ENCODE assay signal across 1 cellular context in genomic region chr5:83724001-83724400, GRCh38.
TF ChIP-seq lines count a peak whose summit lies in the region.

No MANE protein-coding gene starts in this region.

TF ChIP-seq in HepG2, 621 proteins besides CTCF, POLR2A, EP300 and RAD21 (continues in another document):
- TF ChIP-seq ZNF468 (CRISPR knock-in tag; IDR thresholded peaks at IDR 0.05) (no peak), FOXK1 (CRISPR knock-in tag; IDR thresholded peaks at IDR 0.05; ENCODE audit: borderline replicate concordance, low read depth) (peak; percentile 36; the same call in 1 of the 2 replicates), SOX6 (IDR thresholded peaks at IDR 0.05) (no peak), SOX6 (CRISPR knock-in tag; IDR thresholded peaks at IDR 0.05) (peak; percentile 38; the same call in 1 of the 2 replicates), ZBTB20 (CRISPR knock-in tag; IDR thresholded peaks at IDR 0.05; ENCODE audit: borderline replicate concordance, low read depth) (no peak; the same call in 1 of the 2 replicates), GPBP1L1 (CRISPR knock-in tag; IDR thresholded peaks at IDR 0.05) (no peak), ZFP62 (CRISPR knock-in tag; IDR thresholded peaks at IDR 0.05) (no peak), ZNF496 (CRISPR knock-in tag; IDR thresholded peaks at IDR 0.05; ENCODE audit: insufficient replicate concordance) (no peak), ZBTB26 (CRISPR knock-in tag; IDR thresholded peaks at IDR 0.05; ENCODE audit: borderline replicate concordance) (no peak), ZNF605 (CRISPR knock-in tag; IDR thresholded peaks at IDR 0.05) (no peak), ZNF274 (CRISPR knock-in tag; IDR thresholded peaks at IDR 0.05) (no peak), ATF7 (IDR thresholded peaks at IDR 0.05) (no peak), ATF7 (CRISPR knock-in tag; IDR thresholded peaks at IDR 0.05) (no peak), ZNF597 (CRISPR knock-in tag; IDR thresholded peaks at IDR 0.05) (no peak), NR2F6 (IDR thresholded peaks at IDR 0.05) (no peak), NR2F6 (CRISPR knock-in tag; IDR thresholded peaks at IDR 0.05) (no peak), JUNB (CRISPR knock-in tag; IDR thresholded peaks at IDR 0.05; ENCODE audit: borderline replicate concordance) (no peak), ZNF235 (CRISPR knock-in tag; IDR thresholded peaks at IDR 0.05; ENCODE audit: borderline replicate concordance) (no peak), ZSCAN9 (CRISPR knock-in tag; IDR thresholded peaks at IDR 0.05; ENCODE audit: borderline replicate concordance) (no peak), ARID3A (IDR thresholded peaks at IDR 0.05; ENCODE audit: low read depth, low read length) (no peak), ZNF781 (CRISPR knock-in tag; IDR thresholded peaks at IDR 0.05; ENCODE audit: borderline replicate concordance, not compliant biosample characterization) (no peak), MAX (IDR thresholded peaks at IDR 0.05) (peak; percentile 56; the same call in 1 of the 2 replicates), YY1 (IDR thresholded peaks at IDR 0.05; ENCODE audit: insufficient read depth, insufficient replicate concordance, low read depth, low read length) (no peak), TRIM24 (CRISPR knock-in tag; IDR thresholded peaks at IDR 0.05) (no peak), ZFYVE20 (CRISPR knock-in tag; IDR thresholded peaks at IDR 0.05; ENCODE audit: borderline replicate concordance, low read depth) (no peak), TOPORS (CRISPR knock-in tag; IDR thresholded peaks at IDR 0.05) (no peak), SMYD3 (CRISPR knock-in tag; IDR thresholded peaks at IDR 0.05) (no peak), NFYC (CRISPR knock-in tag; IDR thresholded peaks at IDR 0.05) (peak; percentile 72), ZNF776 (CRISPR knock-in tag; IDR thresholded peaks at IDR 0.05) (no peak), HOMEZ (CRISPR knock-in tag; IDR thresholded peaks at IDR 0.05; ENCODE audit: low read depth) (peak; percentile 91; the same call in 1 of the 2 replicates), HOXA5 (CRISPR knock-in tag; IDR thresholded peaks at IDR 0.05) (no peak), ZNF773 (CRISPR knock-in tag; IDR thresholded peaks at IDR 0.05; ENCODE audit: borderline replicate concordance) (no peak), HNF4A (CRISPR knock-in tag; IDR thresholded peaks at IDR 0.05) (peak; percentile 56), GATAD2A (CRISPR knock-in tag; IDR thresholded peaks at IDR 0.05) (0 out of 2 replicates have a peak, but pooled peaks have one; percentile 19), ZEB1 (IDR thresholded peaks at IDR 0.05; ENCODE audit: insufficient replicate concordance, low read depth) (no peak), ZNF710 (CRISPR knock-in tag; IDR thresholded peaks at IDR 0.05; ENCODE audit: borderline replicate concordance) (no peak), GATAD1 (CRISPR knock-in tag; IDR thresholded peaks at IDR 0.05) (no peak), RFX3 (CRISPR knock-in tag; IDR thresholded peaks at IDR 0.05) (no peak), DR1 (CRISPR knock-in tag; IDR thresholded peaks at IDR 0.05) (no peak), KAT8 (CRISPR knock-in tag; IDR thresholded peaks at IDR 0.05) (no peak), KDM5A (IDR thresholded peaks at IDR 0.05; ENCODE audit: borderline replicate concordance, low read length) (no peak), ZFP37 (CRISPR knock-in tag; IDR thresholded peaks at IDR 0.05; ENCODE audit: borderline replicate concordance) (no peak), CEBPG (CRISPR knock-in tag; IDR thresholded peaks at IDR 0.05) (0 out of 2 replicates have a peak, but pooled peaks have one; percentile 20), ZSCAN29 (CRISPR knock-in tag; conservative IDR thresholded peaks at IDR 0.05) (no peak), ZBTB25 (CRISPR knock-in tag; IDR thresholded peaks at IDR 0.05) (no peak)
- TF ChIP-seq, protein P1, sequence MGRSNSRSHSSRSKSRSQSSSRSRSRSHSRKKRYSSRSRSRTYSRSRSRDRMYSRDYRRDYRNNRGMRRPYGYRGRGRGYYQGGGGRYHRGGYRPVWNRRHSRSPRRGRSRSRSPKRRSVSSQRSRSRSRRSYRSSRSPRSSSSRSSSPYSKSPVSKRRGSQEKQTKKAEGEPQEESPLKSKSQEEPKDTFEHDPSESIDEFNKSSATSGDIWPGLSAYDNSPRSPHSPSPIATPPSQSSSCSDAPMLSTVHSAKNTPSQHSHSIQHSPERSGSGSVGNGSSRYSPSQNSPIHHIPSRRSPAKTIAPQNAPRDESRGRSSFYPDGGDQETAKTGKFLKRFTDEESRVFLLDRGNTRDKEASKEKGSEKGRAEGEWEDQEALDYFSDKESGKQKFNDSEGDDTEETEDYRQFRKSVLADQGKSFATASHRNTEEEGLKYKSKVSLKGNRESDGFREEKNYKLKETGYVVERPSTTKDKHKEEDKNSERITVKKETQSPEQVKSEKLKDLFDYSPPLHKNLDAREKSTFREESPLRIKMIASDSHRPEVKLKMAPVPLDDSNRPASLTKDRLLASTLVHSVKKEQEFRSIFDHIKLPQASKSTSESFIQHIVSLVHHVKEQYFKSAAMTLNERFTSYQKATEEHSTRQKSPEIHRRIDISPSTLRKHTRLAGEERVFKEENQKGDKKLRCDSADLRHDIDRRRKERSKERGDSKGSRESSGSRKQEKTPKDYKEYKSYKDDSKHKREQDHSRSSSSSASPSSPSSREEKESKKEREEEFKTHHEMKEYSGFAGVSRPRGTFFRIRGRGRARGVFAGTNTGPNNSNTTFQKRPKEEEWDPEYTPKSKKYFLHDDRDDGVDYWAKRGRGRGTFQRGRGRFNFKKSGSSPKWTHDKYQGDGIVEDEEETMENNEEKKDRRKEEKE (IDR thresholded peaks at IDR 0.05) = no peak
- TF ChIP-seq, protein P2, sequence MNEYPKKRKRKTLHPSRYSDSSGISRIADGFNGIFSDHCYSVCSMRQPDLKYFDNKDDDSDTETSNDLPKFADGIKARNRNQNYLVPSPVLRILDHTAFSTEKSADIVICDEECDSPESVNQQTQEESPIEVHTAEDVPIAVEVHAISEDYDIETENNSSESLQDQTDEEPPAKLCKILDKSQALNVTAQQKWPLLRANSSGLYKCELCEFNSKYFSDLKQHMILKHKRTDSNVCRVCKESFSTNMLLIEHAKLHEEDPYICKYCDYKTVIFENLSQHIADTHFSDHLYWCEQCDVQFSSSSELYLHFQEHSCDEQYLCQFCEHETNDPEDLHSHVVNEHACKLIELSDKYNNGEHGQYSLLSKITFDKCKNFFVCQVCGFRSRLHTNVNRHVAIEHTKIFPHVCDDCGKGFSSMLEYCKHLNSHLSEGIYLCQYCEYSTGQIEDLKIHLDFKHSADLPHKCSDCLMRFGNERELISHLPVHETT (CRISPR knock-in tag; conservative IDR thresholded peaks at IDR 0.05) = no peak
- TF ChIP-seq, protein P3, sequence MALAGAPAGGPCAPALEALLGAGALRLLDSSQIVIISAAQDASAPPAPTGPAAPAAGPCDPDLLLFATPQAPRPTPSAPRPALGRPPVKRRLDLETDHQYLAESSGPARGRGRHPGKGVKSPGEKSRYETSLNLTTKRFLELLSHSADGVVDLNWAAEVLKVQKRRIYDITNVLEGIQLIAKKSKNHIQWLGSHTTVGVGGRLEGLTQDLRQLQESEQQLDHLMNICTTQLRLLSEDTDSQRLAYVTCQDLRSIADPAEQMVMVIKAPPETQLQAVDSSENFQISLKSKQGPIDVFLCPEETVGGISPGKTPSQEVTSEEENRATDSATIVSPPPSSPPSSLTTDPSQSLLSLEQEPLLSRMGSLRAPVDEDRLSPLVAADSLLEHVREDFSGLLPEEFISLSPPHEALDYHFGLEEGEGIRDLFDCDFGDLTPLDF (CRISPR knock-in tag; IDR thresholded peaks at IDR 0.05) = no peak
- TF ChIP-seq, protein P4, sequence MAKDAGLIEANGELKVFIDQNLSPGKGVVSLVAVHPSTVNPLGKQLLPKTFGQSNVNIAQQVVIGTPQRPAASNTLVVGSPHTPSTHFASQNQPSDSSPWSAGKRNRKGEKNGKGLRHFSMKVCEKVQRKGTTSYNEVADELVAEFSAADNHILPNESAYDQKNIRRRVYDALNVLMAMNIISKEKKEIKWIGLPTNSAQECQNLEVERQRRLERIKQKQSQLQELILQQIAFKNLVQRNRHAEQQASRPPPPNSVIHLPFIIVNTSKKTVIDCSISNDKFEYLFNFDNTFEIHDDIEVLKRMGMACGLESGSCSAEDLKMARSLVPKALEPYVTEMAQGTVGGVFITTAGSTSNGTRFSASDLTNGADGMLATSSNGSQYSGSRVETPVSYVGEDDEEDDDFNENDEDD (CRISPR knock-in tag; IDR thresholded peaks at IDR 0.05; ENCODE audit: borderline replicate concordance) = no peak
- TF ChIP-seq, protein P5, sequence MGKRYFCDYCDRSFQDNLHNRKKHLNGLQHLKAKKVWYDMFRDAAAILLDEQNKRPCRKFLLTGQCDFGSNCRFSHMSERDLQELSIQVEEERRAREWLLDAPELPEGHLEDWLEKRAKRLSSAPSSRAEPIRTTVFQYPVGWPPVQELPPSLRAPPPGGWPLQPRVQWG (CRISPR knock-in tag; IDR thresholded peaks at IDR 0.05; ENCODE audit: borderline replicate concordance, low read depth) = no peak
